ENCODE assay signal across 1 cellular context in the genomic region with DNA sequence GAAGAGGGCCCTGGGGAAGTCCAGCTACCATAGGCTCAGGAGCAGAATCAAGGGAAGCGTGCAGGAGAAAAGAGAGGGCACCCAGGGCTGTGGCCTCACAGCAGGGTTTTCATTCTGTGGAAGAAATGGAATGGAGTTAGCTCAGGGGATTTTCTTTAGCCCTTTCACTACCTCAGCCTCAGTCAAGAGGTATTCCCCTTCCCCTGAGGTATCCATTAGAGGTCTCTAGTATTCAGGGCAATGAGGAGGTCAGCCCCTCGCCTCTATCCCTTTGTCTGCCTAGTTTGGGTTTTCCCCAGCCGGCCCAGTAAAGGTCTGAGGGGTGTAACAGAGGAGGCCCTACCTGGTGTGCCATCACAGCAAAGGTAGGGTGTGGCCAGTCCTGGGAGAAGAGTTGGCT.
TF ChIP-seq lines count a peak whose summit lies in the region.

No MANE protein-coding gene starts in this region.

TF ChIP-seq in GM23338, 12 proteins besides CTCF, POLR2A, EP300 and RAD21 (continued from another document):
- TF ChIP-seq EZH2 (IDR thresholded peaks at IDR 0.05; ENCODE audit: low read depth, unreplicated experiment) (no peak), ZNF114 (CRISPR knock-in tag; IDR thresholded peaks at IDR 0.05) (no peak)
